9 cellular contexts compared by ENCODE assay signal in genomic region chr16:68756250-68757051, GRCh38. TPM values are rescaled to one million over a fixed set of nuclear protein-coding genes. Genes with fewer than 3 reads are reported as not detected.
A peak's percentile ranks its signal among the peaks of the same experiment; 100 is the strongest.
DNase-seq lines count a peak whose midpoint lies in the region; ATAC-seq and TF ChIP-seq lines count a peak whose summit lies in the region.
"Had no signal": no experiment of that assay in that cellular context is flagged by ENCODE, and none has a peak within 500 bp of the region (broad histone marks: within the 10 kb centered on the region; RNA-seq: fewer than 3 reads in every experiment).

No MANE protein-coding gene starts in this region.

- peak overlapping the region; percentile 52 for H3K4me3 Mint-ChIP-seq in activated CD4-positive, alpha-beta T cell treated with anti-CD3 and anti-CD28 coated beads for 36 hours
- H3K4me3 Mint-ChIP-seq in type B pancreatic cell = peak overlapping the region; percentile 34

- intact Hi-C loops in activated CD4-positive, alpha-beta T cell treated with anti-CD3 and anti-CD28 coated beads for 36 hours (cut with DNase I, micrococcal nuclease) = loop anchor here (1.0 to 10.0 kb wide), 16 partner anchors 26 to 1981 kb away; partner anchors contain the start of genes TANGO6 (in 2 of the 2), NFAT5 (in 1 of the 2), NFATC3 (in 1 of the 2) and SLC7A6 (in 1 of the 2)

- no peak for TF ChIP-seq CTCF in type B pancreatic cell (conservative IDR thresholded peaks at IDR 0.05)

- H3K36me3 Mint-ChIP-seq in activated CD4-positive, alpha-beta T cell treated with anti-CD3 and anti-CD28 coated beads for 36 hours (ENCODE audit: low read depth) = no peaks in the 10 kb centered on the region
- peaks cover 13% of the 10 kb centered on the region for H3K36me3 Mint-ChIP-seq in type B pancreatic cell

- DNase-seq in Caki2 (ENCODE audit: low read depth) (peak; percentile 32), kidney glomerular epithelial cell (lab: John Stamatoyannopoulos, UW) (peak; percentile 72), type B pancreatic cell (ENCODE audit: extremely low spot score, unreplicated experiment) (no peak), cortex of kidney (lab: John Stamatoyannopoulos, UW) (no peak), AG08395 (ENCODE audit: low spot score) (no peak)
- peak; percentile 90 for DNase-seq in activated CD4-positive, alpha-beta T cell treated with anti-CD3 and anti-CD28 coated beads for 36 hours

- peak overlapping the region; percentile 97 for H3K27ac Mint-ChIP-seq in activated CD4-positive, alpha-beta T cell treated with anti-CD3 and anti-CD28 coated beads for 36 hours
- peak overlapping the region; percentile 95 for H3K27ac Mint-ChIP-seq in type B pancreatic cell

- ATAC-seq in GM19467 (IDR thresholded peaks at IDR 0.05; ENCODE audit: unreplicated experiment) (peak; percentile 65), HG03520 (IDR thresholded peaks at IDR 0.05; ENCODE audit: unreplicated experiment) (peak; percentile 75)
- ATAC-seq in activated CD4-positive, alpha-beta T cell treated with anti-CD3 and anti-CD28 coated beads for 36 hours = peak; percentile 69

- no peaks in the 10 kb centered on the region for H3K9me3 Mint-ChIP-seq in activated CD4-positive, alpha-beta T cell treated with anti-CD3 and anti-CD28 coated beads for 36 hours (ENCODE audit: low read depth)
- no peaks in the 10 kb centered on the region for H3K9me3 Mint-ChIP-seq in type B pancreatic cell

- in situ Hi-C loops in Caki2 (cut with HindIII; ENCODE audit: low pct_unique_long_range_greater_than_20kb, low sequenced_read_pairs) = no loop called here

- POLR2A ChIA-PET in activated CD4-positive, alpha-beta T cell treated with anti-CD3 and anti-CD28 coated beads for 36 hours (lab: Charles Lee) = interaction anchor here (0.5 to 2.1 kb wide), 7 partner anchors 26 to 810 kb away, joined by 3 to 15 read pairs (median 6); partner anchors contain the start of gene TANGO6

- no peaks in the 10 kb centered on the region for H3K27me3 Mint-ChIP-seq in activated CD4-positive, alpha-beta T cell treated with anti-CD3 and anti-CD28 coated beads for 36 hours
- no peaks in the 10 kb centered on the region for H3K27me3 Mint-ChIP-seq in type B pancreatic cell

- CTCF ChIA-PET in activated CD4-positive, alpha-beta T cell treated with anti-CD3 and anti-CD28 coated beads for 36 hours (lab: Charles Lee) = interaction anchor here (0.6 to 2.1 kb wide), 5 partner anchors 22 to 147 kb away, joined by 3 to 14 read pairs (median 4); no protein-coding TSS in a partner anchor

- H3K4me1 Mint-ChIP-seq in activated CD4-positive, alpha-beta T cell treated with anti-CD3 and anti-CD28 coated beads for 36 hours = peaks cover 66% of the 10 kb centered on the region
- H3K4me1 Mint-ChIP-seq in type B pancreatic cell (ENCODE audit: unreplicated experiment) = peaks cover 25% of the 10 kb centered on the region

RNA-seq across cellular contexts. Expression of gene CDH1, which starts 19.4 kb away (rescaled TPM):
- 0.03 TPM in 1 of 2 replicates, not detected in the other for total RNA-seq in Caki2 (2014; rRNA removed; shearing (Covaris generic); ENCODE audit: low replicate concordance)
- 1 to 10 TPM; 4.5 to 9.1 TPM for total RNA-seq in activated CD4-positive, alpha-beta T cell treated with anti-CD3 and anti-CD28 coated beads for 36 hours
- 190 and 544 TPM in 2 replicates for total RNA-seq in type B pancreatic cell (ENCODE audit: low replicate concordance)
- total RNA-seq: fibroblast of lung had no signal

Comparison
In these comparisons a context has a peak if more than half of its experiments do, and no peak if none do; other contexts are left out.
1. DNase-seq: peak in Caki2 (single experiment), activated CD4-positive, alpha-beta T cell treated with anti-CD3 and anti-CD28 coated beads for 36 hours (single experiment) and kidney glomerular epithelial cell (single experiment); none in type B pancreatic cell (single experiment), cortex of kidney (single experiment) and AG08395 (single experiment).
2. RNA of gene CDH1, which starts 19.4 kb away (total RNA-seq): 190 to 544 TPM in type B pancreatic cell; 4.5 to 9.1 TPM in activated CD4-positive, alpha-beta T cell treated with anti-CD3 and anti-CD28 coated beads for 36 hours and 0.03 TPM in Caki2; every median in the first group is over 10 times any median in the second.
3. Peak in every context shown above with its lines, with median percentiles within 50 percentile points of each other: ATAC-seq.